8 cellular contexts compared by ENCODE assay signal in the genomic region with DNA sequence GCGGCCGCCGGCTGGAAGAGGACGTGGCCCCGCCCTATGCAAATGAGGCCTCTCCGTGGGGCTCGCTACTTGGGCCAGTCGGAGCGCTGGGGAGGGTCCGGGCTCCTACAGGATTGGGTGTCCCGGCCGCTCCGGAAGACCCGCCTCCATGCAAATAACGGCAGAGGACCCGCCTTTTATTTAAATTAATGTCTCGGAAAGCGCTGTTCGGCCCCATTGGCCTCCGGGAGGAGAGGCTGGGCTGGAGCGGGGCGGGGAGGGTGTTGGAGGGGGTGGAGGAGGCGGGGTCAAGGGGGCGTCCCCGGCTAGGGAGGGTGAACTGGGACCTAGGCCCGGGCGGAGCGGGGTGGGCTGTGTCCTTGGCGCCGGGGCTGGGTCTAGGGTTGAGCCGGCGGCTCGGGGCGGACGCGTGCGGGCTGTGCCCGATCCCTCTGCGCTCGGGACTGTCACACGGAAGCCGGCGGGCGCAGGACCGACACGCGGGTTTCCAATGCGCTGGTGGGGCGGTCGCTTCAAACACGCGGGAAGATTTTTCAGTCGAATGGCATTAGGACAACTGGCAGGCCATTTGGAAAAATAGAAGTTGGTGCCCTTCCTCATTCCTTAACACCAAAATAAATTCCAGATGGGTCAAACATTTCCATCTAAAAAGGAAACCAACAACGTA. TPM values are rescaled to one million over a fixed set of nuclear protein-coding genes. Genes with fewer than 3 reads are reported as not detected.
DNase-seq lines count a peak whose midpoint lies in the region; ATAC-seq, FAIRE-seq and TF ChIP-seq lines count a peak whose summit lies in the region.

No MANE protein-coding gene starts in this region.

- H3K9me3 ChIP-seq in AG04450 (ENCODE audit: control insufficient read depth, insufficient read depth, low read length) (no peaks in the 10 kb centered on the region; the same call in 1 of the 2 replicates), WERI-Rb-1 (ENCODE audit: severe bottlenecking) (no peaks in the 10 kb centered on the region), smooth muscle cell (replicated peaks; ENCODE audit: low read depth) (no peaks in the 10 kb centered on the region)

- H3K4me2 ChIP-seq in smooth muscle cell = peak overlapping the region; percentile 87

- H3F3A ChIP-seq in smooth muscle cell (ENCODE audit: low read depth) = no peaks in the 10 kb centered on the region

- H3K36me3 ChIP-seq in WERI-Rb-1 (peaks cover 26% of the 10 kb centered on the region), bronchial epithelial cell (ENCODE audit: control insufficient read depth, insufficient read depth, low read length) (peaks cover 14% of the 10 kb centered on the region), smooth muscle cell (ENCODE audit: low read depth) (no peaks in the 10 kb centered on the region)

- under 1% methylated on average over 33 of the region's 54 CpGs for WGBS in smooth muscle cell (ENCODE audit: low lambda C conversion rate)

- DNase-seq in AG04450 (ENCODE audit: low read depth, low spot score) (peak; percentile 97), NCI-H2196 treated with DMSO at 0.1 percent for 48 hours (lab: John Stamatoyannopoulos, UW; ENCODE audit: unreplicated experiment) (peak; percentile 97), WERI-Rb-1 (peak; percentile 99), bronchial epithelial cell (ENCODE audit: low read depth) (peak; percentile 93), iPS-NIHi7 (ENCODE audit: extremely low spot score) (peak; percentile 99), smooth muscle cell (lab: John Stamatoyannopoulos, UW; ENCODE audit: unreplicated experiment) (peak; percentile 89)

- peaks cover 9% of the 10 kb centered on the region for H3K4me1 ChIP-seq in smooth muscle cell (ENCODE audit: low read depth)

- peak overlapping the region; percentile 60 for H2AFZ ChIP-seq in smooth muscle cell (ENCODE audit: low read depth)

- peak overlapping the region; percentile 45 for H3K9ac ChIP-seq in smooth muscle cell (ENCODE audit: low read depth)

- H3K4me3 ChIP-seq in AG04450 (ENCODE audit: low read depth, low read length) = peak overlapping the region; percentile 75
- H3K4me3 ChIP-seq in WERI-Rb-1 (ENCODE audit: low read depth, low read length) = peak overlapping the region; percentile 67
- peak overlapping the region; percentile 80 for H3K4me3 ChIP-seq in bronchial epithelial cell (ENCODE audit: low read depth, low read length)
- peak overlapping the region; percentile 66 for H3K4me3 ChIP-seq in smooth muscle cell

- H3K27me3 ChIP-seq in AG04450 (ENCODE audit: control insufficient read depth, insufficient read depth, low read length) (no peaks in the 10 kb centered on the region), WERI-Rb-1 (ENCODE audit: insufficient read depth, low read depth, severe bottlenecking) (no peaks in the 10 kb centered on the region), bronchial epithelial cell (ENCODE audit: control insufficient read depth, insufficient read depth, low read length) (no peaks in the 10 kb centered on the region), smooth muscle cell (ENCODE audit: low read depth) (no peaks in the 10 kb centered on the region)

- no peaks in the 10 kb centered on the region for H4K20me1 ChIP-seq in smooth muscle cell (ENCODE audit: low read depth)

- POLR2A ChIA-PET in AG04450 (lab: Yijun Ruan, JAX) = no interaction called here

- TF ChIP-seq CTCF in AG04450 (IDR thresholded peaks at IDR 0.05; ENCODE audit: low read depth, low read length) (no peak), WERI-Rb-1 (IDR thresholded peaks at IDR 0.05; ENCODE audit: low read depth, low read length) (no peak), bronchial epithelial cell (IDR thresholded peaks at IDR 0.05; ENCODE audit: insufficient read depth, low read length, severe bottlenecking) (no peak), smooth muscle cell (IDR thresholded peaks at IDR 0.05; ENCODE audit: borderline replicate concordance, insufficient read depth, poor library complexity, severe bottlenecking) (no peak)

- peak overlapping the region; percentile 61 for H3K27ac ChIP-seq in AG04450 (ENCODE audit: low read depth, low read length)
- peak overlapping the region; percentile 86 for H3K27ac ChIP-seq in WERI-Rb-1
- H3K27ac ChIP-seq in smooth muscle cell (ENCODE audit: low read depth) = peak overlapping the region; percentile 62

- ATAC-seq in GM18907 (IDR thresholded peaks at IDR 0.05; ENCODE audit: unreplicated experiment) = peak; percentile 90
- peak; percentile 87 for ATAC-seq in HG03139 (IDR thresholded peaks at IDR 0.05; ENCODE audit: unreplicated experiment)

- no peak for FAIRE-seq in bronchial epithelial cell (lab: Jason Lieb, UNC)

- CTCF ChIA-PET in AG04450 (lab: Charles Lee) = no interaction called here

- H3K79me2 ChIP-seq in smooth muscle cell (ENCODE audit: low read depth) = peaks cover 5% of the 10 kb centered on the region

RNA-seq across cellular contexts. Expression of gene POLM, which starts 0.3 kb away (rescaled TPM):
- polyA plus RNA-seq in AG04450 (2011; rRNA removed) (4.6 and 5.1 TPM in 2 replicates), smooth muscle cell (9.9 and 10.2 TPM in 2 replicates)
- 11.0 and 11.6 TPM in 2 replicates for polyA minus RNA-seq in AG04450 (2011; rRNA and poly(A)+ RNA removed)
- total RNA-seq in bronchial epithelial cell (6.3 and 7.7 TPM in 2 replicates), smooth muscle cell (4.9 and 5.2 TPM in 2 replicates)

RNA-seq across cellular contexts. Expression of gene PGAM2, which starts 17.3 kb away (rescaled TPM):
- polyA plus RNA-seq in AG04450 (2011; rRNA removed) = not detected in 2 replicates
- polyA minus RNA-seq in AG04450 (2011; rRNA and poly(A)+ RNA removed) = not detected in 2 replicates
- 0.53 and 0.90 TPM in 2 replicates for total RNA-seq in bronchial epithelial cell
- 0.54 TPM in 1 of 2 replicates, not detected in the other for total RNA-seq in smooth muscle cell
- polyA plus RNA-seq in smooth muscle cell = not detected in 2 replicates

RNA-seq across cellular contexts. Expression of gene AEBP1, which starts 21.5 kb away (rescaled TPM):
- polyA plus RNA-seq in AG04450 (2011; rRNA removed) (18.5 and 30.7 TPM in 2 replicates), smooth muscle cell (141 and 163 TPM in 2 replicates)
- 19.8 and 37.9 TPM in 2 replicates for polyA minus RNA-seq in AG04450 (2011; rRNA and poly(A)+ RNA removed)
- total RNA-seq in bronchial epithelial cell (0.26 TPM in 2 replicates), smooth muscle cell (36.6 and 39.7 TPM in 2 replicates)

RNA-seq across cellular contexts. Expression of gene DBNL, which starts 38.2 kb away (rescaled TPM):
- polyA plus RNA-seq in AG04450 (2011; rRNA removed) (76.1 and 93.8 TPM in 2 replicates), smooth muscle cell (94.5 and 98.4 TPM in 2 replicates)
- 75.7 and 100 TPM in 2 replicates for polyA minus RNA-seq in AG04450 (2011; rRNA and poly(A)+ RNA removed)
- total RNA-seq in bronchial epithelial cell (87.9 and 110 TPM in 2 replicates), smooth muscle cell (47.8 and 55.1 TPM in 2 replicates)

RNA-seq across cellular contexts. Expression of gene POLD2, which starts 40.7 kb away (rescaled TPM):
- polyA plus RNA-seq in AG04450 (2011; rRNA removed) (64.8 and 79.6 TPM in 2 replicates), smooth muscle cell (133 and 151 TPM in 2 replicates)
- 29.0 and 39.8 TPM in 2 replicates for polyA minus RNA-seq in AG04450 (2011; rRNA and poly(A)+ RNA removed)
- total RNA-seq in bronchial epithelial cell (103 and 122 TPM in 2 replicates), smooth muscle cell (45.5 and 49.1 TPM in 2 replicates)

Comparison
In these comparisons a context has a peak if more than half of its experiments do, and no peak if none do; other contexts are left out.
1. Peak in every context shown above with its lines: DNase-seq, ATAC-seq, H3K4me3 ChIP-seq and H3K27ac ChIP-seq.
2. RNA of gene AEBP1, which starts 21.5 kb away (total RNA-seq): 36.6 to 39.7 TPM in smooth muscle cell; 0.26 TPM in bronchial epithelial cell; every median in the first group is over 10 times any median in the second.